ENCODE assay signal across 8 cellular contexts in genomic region chr1:174160109-174160473, GRCh38.
DNase-seq lines count a peak whose midpoint lies in the region; ATAC-seq and TF ChIP-seq lines count a peak whose summit lies in the region.

No MANE protein-coding gene starts in this region.

- H3K27me3 ChIP-seq in mucosa of stomach (ENCODE audit: control insufficient read depth, insufficient read depth, low read length) (no peaks in the 10 kb centered on the region), tibial artery (no peaks in the 10 kb centered on the region)

- intact Hi-C loops in tibial artery (cut with DNase I; ENCODE audit: low total_unique reads), result no loop called here

- no peaks in the 10 kb centered on the region for H3K4me1 ChIP-seq in mucosa of stomach (ENCODE audit: control insufficient read depth, insufficient read depth, low read length)
- H3K4me1 ChIP-seq in tibial artery, result peaks cover 0 to 13% (median 4%) of the 10 kb centered on the region in 4 donors

- peak overlapping the region; percentile 59 for H3K9ac ChIP-seq in mucosa of stomach (ENCODE audit: low read length)

- peak overlapping the region; percentile 73 for H3K27ac ChIP-seq in epithelial cell of prostate
- H3K27ac ChIP-seq in tibial artery, result peak overlapping the region; percentile 86 to 89

- no peak for TF ChIP-seq CTCF in tibial artery (IDR thresholded peaks at IDR 0.05)

- no peaks in the 10 kb centered on the region for H3K9me3 ChIP-seq in mucosa of stomach (ENCODE audit: control insufficient read depth, low read length)
- H3K9me3 ChIP-seq in tibial artery, result no peaks in the 10 kb centered on the region

- DNase-seq in Ammon's horn (ENCODE audit: low spot score) (peak; percentile 32), HK-2 (ENCODE audit: unreplicated experiment) (peak; percentile 64), epithelial cell of prostate (ENCODE audit: low read depth, low spot score) (no peak), tibial artery (peak; percentile 50 to 71), NCI-H1694 (lab: John Stamatoyannopoulos, UW) (no peak)
- DNase-seq in activated CD4-positive, alpha-beta T cell treated with anti-CD3 and anti-CD28 coated beads for 4 hours, result peak; percentile 9 to 14

- no peaks in the 10 kb centered on the region for H3K36me3 ChIP-seq in mucosa of stomach (ENCODE audit: control insufficient read depth, insufficient read depth, low read length)
- H3K36me3 ChIP-seq in tibial artery, result no peaks in the 10 kb centered on the region

- peak; percentile 2 for ATAC-seq in GM19025 (IDR thresholded peaks at IDR 0.05; ENCODE audit: low read depth, unreplicated experiment)

- peak overlapping the region; percentile 92 for H3K4me3 ChIP-seq in mucosa of stomach (ENCODE audit: low read length)
- peak overlapping the region; percentile 84 to 95 for H3K4me3 ChIP-seq in tibial artery

Comparison
In these comparisons a context has a peak if more than half of its experiments do, and no peak if none do; other contexts are left out.
1. DNase-seq: peak in Ammon's horn (single experiment), HK-2 (single experiment), activated CD4-positive, alpha-beta T cell treated with anti-CD3 and anti-CD28 coated beads for 4 hours (2 of 2) and tibial artery (2 of 2); none in epithelial cell of prostate (single experiment) and NCI-H1694 (single experiment).